10 cellular contexts compared by ENCODE assay signal in genomic region chr11:451738-452137, GRCh38. TPM values are rescaled to one million over a fixed set of nuclear protein-coding genes. Genes with fewer than 3 reads are reported as not detected.
DNase-seq lines count a peak whose midpoint lies in the region; ATAC-seq and TF ChIP-seq lines count a peak whose summit lies in the region.
"Had no signal": no experiment of that assay in that cellular context is flagged by ENCODE, and none has a peak within 500 bp of the region (broad histone marks: within the 10 kb centered on the region; RNA-seq: fewer than 3 reads in every experiment).

No MANE protein-coding gene starts in this region.

- no peaks in the 10 kb centered on the region for H3K27me3 Mint-ChIP-seq in stimulated activated naive CD8-positive, alpha-beta T cell treated with anti-CD3 and anti-CD28 coated beads, Interleukin-15, Interleukin-2, amounts not matched to agents 100 ng/mL and 50 ng/mL, for 24 hours

- TF ChIP-seq CTCF in astrocyte of the spinal cord (IDR thresholded peaks at IDR 0.05; ENCODE audit: low read depth, low read length): no peak

- H3K36me3 Mint-ChIP-seq in stimulated activated naive CD8-positive, alpha-beta T cell treated with anti-CD3 and anti-CD28 coated beads, Interleukin-15, Interleukin-2, amounts not matched to agents 100 ng/mL and 50 ng/mL, for 24 hours (ENCODE audit: low read depth): peaks cover 19% of the 10 kb centered on the region

- H3K9me3 Mint-ChIP-seq in stimulated activated naive CD8-positive, alpha-beta T cell treated with anti-CD3 and anti-CD28 coated beads, Interleukin-15, Interleukin-2, amounts not matched to agents 100 ng/mL and 50 ng/mL, for 24 hours: no peaks in the 10 kb centered on the region

- H3K27ac ChIP-seq in mucosa of rectum (ENCODE audit: low read depth in 2 of 2, low read length in 2 of 2) (no peak overlapping the region), aorta (ENCODE audit: low read depth in 1 of 2, low read length in 2 of 2) (no peak overlapping the region)

- H3K4me3 ChIP-seq in astrocyte of the spinal cord (ENCODE audit: low read depth, low read length) (peak overlapping the region; percentile 68), mucosa of rectum (ENCODE audit: low read length in 2 of 2) (peak overlapping the region; percentile 75 to 77), aorta (ENCODE audit: low read length in 2 of 2) (no peak overlapping the region)

- no peak for DNase-seq in stimulated activated naive CD8-positive, alpha-beta T cell treated with anti-CD3 and anti-CD28 coated beads, Interleukin-15, Interleukin-2, amounts not matched to agents 100 U/mL and 50 U/mL, for 24 hours
- DNase-seq in astrocyte of the spinal cord (ENCODE audit: low read depth, low spot score): no peak
- no peak for DNase-seq in aorta
- no peak for DNase-seq in globus pallidus (ENCODE audit: low spot score)
- no peak for DNase-seq in activated gamma-delta T cell treated with Interleukin-2 at 50 U/mL for 16 hours
- no peak for DNase-seq in anterior cingulate cortex (lab: John Stamatoyannopoulos, UW)
- DNase-seq: activated CD8-positive, alpha-beta memory T cell treated with anti-CD3 and anti-CD28 coated beads, Interleukin-2, amount 50 U/mL, for 4 hours; NCI-H524 treated with DMSO at 0.1 percent for 48 hours had no signal

- H3K4me1 Mint-ChIP-seq in stimulated activated naive CD8-positive, alpha-beta T cell treated with anti-CD3 and anti-CD28 coated beads, Interleukin-15, Interleukin-2, amounts not matched to agents 100 ng/mL and 50 ng/mL, for 24 hours (ENCODE audit: low read depth): peaks cover 44% of the 10 kb centered on the region

- ATAC-seq in stimulated activated naive CD8-positive, alpha-beta T cell treated with anti-CD3 and anti-CD28 coated beads, Interleukin-15, Interleukin-2, amounts not matched to agents 100 U/mL and 50 U/mL, for 24 hours: no peak
- no peak for ATAC-seq in aorta (ENCODE audit: low FRiP score)

- peak overlapping the region; percentile 98 for H3K4me3 Mint-ChIP-seq in stimulated activated naive CD8-positive, alpha-beta T cell treated with anti-CD3 and anti-CD28 coated beads, Interleukin-15, Interleukin-2, amounts not matched to agents 100 ng/mL and 50 ng/mL, for 24 hours

- H3K4me1 ChIP-seq in mucosa of rectum (ENCODE audit: control insufficient read depth in 2 of 2, insufficient read depth in 2 of 2, low read length in 2 of 2) (peaks cover 23 to 28% of the 10 kb centered on the region in 2 donors), aorta (ENCODE audit: control insufficient read depth in 1 of 2, insufficient read depth in 2 of 2, low read length in 2 of 2) (no peaks in the 10 kb centered on the region)

- H3K27me3 ChIP-seq in mucosa of rectum (ENCODE audit: control insufficient read depth in 2 of 2, insufficient read depth in 2 of 2, low read length in 2 of 2): no peaks in the 10 kb centered on the region
- no peaks in the 10 kb centered on the region for H3K27me3 ChIP-seq in aorta (ENCODE audit: control insufficient read depth in 1 of 2, insufficient read depth in 2 of 2, low read length in 1 of 2)

- H3K36me3 ChIP-seq in mucosa of rectum (ENCODE audit: control insufficient read depth in 2 of 2, insufficient read depth in 2 of 2, low read length in 2 of 2) (peaks cover 8 to 9% of the 10 kb centered on the region in 2 donors), aorta (ENCODE audit: control insufficient read depth in 1 of 2, insufficient read depth in 2 of 2, low read length in 1 of 2) (no peaks in the 10 kb centered on the region)

- H3K9me3 ChIP-seq in mucosa of rectum (ENCODE audit: control insufficient read depth in 2 of 2, low read length in 2 of 2): no peaks in the 10 kb centered on the region
- no peaks in the 10 kb centered on the region for H3K9me3 ChIP-seq in aorta (ENCODE audit: control insufficient read depth, low read length)

- in situ Hi-C loops in astrocyte of the spinal cord (cut with HindIII; ENCODE audit: low sequenced_read_pairs): no loop called here

- peak overlapping the region in 1 of 2 donors; percentile 92 for H3K9ac ChIP-seq in mucosa of rectum (ENCODE audit: low read depth in 1 of 2, low read length in 2 of 2)

- H3K27ac Mint-ChIP-seq in stimulated activated naive CD8-positive, alpha-beta T cell treated with anti-CD3 and anti-CD28 coated beads, Interleukin-15, Interleukin-2, amounts not matched to agents 100 ng/mL and 50 ng/mL, for 24 hours: peak overlapping the region; percentile 94

- WGBS in aorta, 2 donors: 79 to 86% methylated on average over 12 to 14 of the region's 14 CpGs

- intact Hi-C loops in aorta (cut with DNase I): loop anchor here in 1 of 2 donors (10.0 kb wide), 1 partner anchor 53 kb away; the partner anchor contains the start of gene RNH1

RNA-seq across cellular contexts. Expression of gene PTDSS2, which starts 1.7 kb away (rescaled TPM):
- total RNA-seq in aorta: 10 to 100 TPM; 19.2 to 34.1 TPM
- polyA plus RNA-seq in aorta: 10 to 100 TPM; 10.1 to 47.6 TPM

RNA-seq across cellular contexts. Expression of gene ANO9, which starts 9.9 kb away (rescaled TPM):
- 1 to 10 TPM; 1.3 to 2.8 TPM for total RNA-seq in aorta
- 1 to 10 TPM in 1 of 2 donors, under 1 TPM in 1; 0.41 to 8.1 TPM for polyA plus RNA-seq in aorta

RNA-seq across cellular contexts. Expression of gene SIGIRR, which starts 36.9 kb away (rescaled TPM):
- 10 to 100 TPM; 19.8 to 47.8 TPM for total RNA-seq in aorta
- polyA plus RNA-seq in aorta: 10 to 100 TPM; 27.8 to 52.7 TPM

RNA-seq across cellular contexts. Expression of gene RNH1, which starts 55.3 kb away (rescaled TPM):
- 100 to 1,000 TPM; 146 to 184 TPM for total RNA-seq in aorta
- 100 to 1,000 TPM; 125 to 224 TPM for polyA plus RNA-seq in aorta

RNA-seq across cellular contexts. Expression of gene PKP3, which starts 57.7 kb away (rescaled TPM):
- under 1 TPM in 1 of 2 donors, not detected in 1; 0.42 TPM for total RNA-seq in aorta
- 10 to 100 TPM in 1 of 2 donors, under 1 TPM in 1; 0.05 to 10.9 TPM for polyA plus RNA-seq in aorta

Comparison
In these comparisons a context has a peak if more than half of its experiments do, and no peak if none do; other contexts are left out.
1. H3K4me3 ChIP-seq: peak in astrocyte of the spinal cord (single experiment) and mucosa of rectum (2 of 2); none in aorta (0 of 2).